8 cellular contexts compared by ENCODE assay signal in genomic region chr13:31945202-31945978, GRCh38.
DNase-seq lines count a peak whose midpoint lies in the region; ATAC-seq and TF ChIP-seq lines count a peak whose summit lies in the region.

No MANE protein-coding gene starts in this region.

- DNase-seq in GM04503 (ENCODE audit: low read depth) = peak; percentile 64
- peak; percentile 63 for DNase-seq in NCI-H2171 (lab: John Stamatoyannopoulos, UW)
- DNase-seq in left lung = peak; percentile 78 to 82
- no peak for DNase-seq in HuH-7 (ENCODE audit: low spot score)
- DNase-seq in activated naive CD4-positive, alpha-beta T cell treated with anti-CD3 and anti-CD28 coated beads, Interleukin-2, amount 10 ng/mL, durations not matched to agents 7 days and 5 days = no peak

- H3K27ac Mint-ChIP-seq in brain = peak overlapping the region in 2 of 5 experiments; percentile 58 to 79
- no peak overlapping the region for H3K27ac Mint-ChIP-seq in activated naive CD4-positive, alpha-beta T cell treated with anti-CD3 and anti-CD28 coated beads, Interleukin-2, amount 10 ng/mL, durations not matched to agents 7 days and 5 days

- H3K4me1 Mint-ChIP-seq in brain = peaks cover 25% of the 10 kb centered on the region
- no peaks in the 10 kb centered on the region for H3K4me1 Mint-ChIP-seq in activated naive CD4-positive, alpha-beta T cell treated with anti-CD3 and anti-CD28 coated beads, Interleukin-2, amount 10 ng/mL, durations not matched to agents 7 days and 5 days

- H3K36me3 Mint-ChIP-seq in brain = no peaks in the 10 kb centered on the region
- no peaks in the 10 kb centered on the region for H3K36me3 Mint-ChIP-seq in activated naive CD4-positive, alpha-beta T cell treated with anti-CD3 and anti-CD28 coated beads, Interleukin-2, amount 10 ng/mL, durations not matched to agents 7 days and 5 days

- peak overlapping the region in 3 of 5 experiments; percentile 60 to 82 (median 60) for H3K4me3 Mint-ChIP-seq in brain
- no peak overlapping the region for H3K4me3 Mint-ChIP-seq in activated naive CD4-positive, alpha-beta T cell treated with anti-CD3 and anti-CD28 coated beads, Interleukin-2, amount 10 ng/mL, durations not matched to agents 7 days and 5 days

- CTCF ChIA-PET in activated naive CD4-positive, alpha-beta T cell treated with anti-CD3 and anti-CD28 coated beads, Interleukin-2, amount 10 ng/mL, durations not matched to agents 7 days and 5 days (lab: Charles Lee) = interaction anchor here (0.6 to 1.9 kb wide), 2 partner anchors 10 to 36 kb away, joined by 3 to 5 read pairs; no protein-coding TSS in a partner anchor

- ATAC-seq in left lung = peak; percentile 87
- ATAC-seq in HG03039 (IDR thresholded peaks at IDR 0.05; ENCODE audit: unreplicated experiment) = no peak
- no peak for ATAC-seq in GM18873 (IDR thresholded peaks at IDR 0.05; ENCODE audit: low FRiP score, unreplicated experiment)

- TF ChIP-seq CTCF in brain (conservative IDR thresholded peaks at IDR 0.05) (no peak), left lung (IDR thresholded peaks at IDR 0.05) (no peak)

- peak overlapping the region in 1 of 2 donors; percentile 5 for H3K4me3 ChIP-seq in left lung

- no peaks in the 10 kb centered on the region for H3K9me3 Mint-ChIP-seq in brain
- no peaks in the 10 kb centered on the region for H3K9me3 Mint-ChIP-seq in activated naive CD4-positive, alpha-beta T cell treated with anti-CD3 and anti-CD28 coated beads, Interleukin-2, amount 10 ng/mL, durations not matched to agents 7 days and 5 days

- H3K4me1 ChIP-seq in left lung = peaks cover 8 to 54% of the 10 kb centered on the region in 2 donors

- peak overlapping the region; percentile 27 to 51 for H3K27ac ChIP-seq in left lung

- H3K27me3 Mint-ChIP-seq in brain = no peaks in the 10 kb centered on the region
- H3K27me3 Mint-ChIP-seq in activated naive CD4-positive, alpha-beta T cell treated with anti-CD3 and anti-CD28 coated beads, Interleukin-2, amount 10 ng/mL, durations not matched to agents 7 days and 5 days = peaks cover 5% of the 10 kb centered on the region

- H3K36me3 ChIP-seq in left lung = no peaks in the 10 kb centered on the region

- H3K9me3 ChIP-seq in left lung = no peaks in the 10 kb centered on the region

- no peaks in the 10 kb centered on the region for H3K27me3 ChIP-seq in left lung

- intact Hi-C loops in left lung (cut with DNase I) = no loop called here

Comparison
In these comparisons a context has a peak if more than half of its experiments do, and no peak if none do; other contexts are left out.
1. DNase-seq: peak in GM04503 (single experiment), NCI-H2171 (single experiment) and left lung (2 of 2); none in HuH-7 (single experiment) and activated naive CD4-positive, alpha-beta T cell treated with anti-CD3 and anti-CD28 coated beads, Interleukin-2, amount 10 ng/mL, durations not matched to agents 7 days and 5 days (single experiment).